In genomic region chr9:2407450-2407849, GRCh38 we compare ENCODE assay signal across 28 cellular contexts.
"Had no signal": no experiment of that assay in that cellular context is flagged by ENCODE, and none has a peak within 500 bp of the region (broad histone marks: within the 10 kb centered on the region; RNA-seq: fewer than 3 reads in every experiment).

No MANE protein-coding gene starts in this region.

- FAIRE-seq: K562, TTC549 had no signal

- H3K4me2 ChIP-seq: SK-N-SH had no signal

- DNase-seq: activated CD4-positive, alpha-beta T cell treated with anti-CD3 and anti-CD28 coated beads, Interleukin-2, amount 10 ng/mL, durations not matched to agents 24 days and 14 days; activated CD4-positive, alpha-beta T cell treated with anti-CD3 and anti-CD28 coated beads, Interleukin-2, amount 50 U/mL, for 4 hours; activated CD8-positive, alpha-beta T cell treated with anti-CD3 and anti-CD28 coated beads for 36 hours; activated effector memory CD4-positive, alpha-beta T cell treated with anti-CD3 and anti-CD28 coated beads, Interleukin-2, amount 50 U/mL, for 16 hours; activated naive CD4-positive, alpha-beta T cell; activated naive CD4-positive, alpha-beta T cell treated with anti-CD3 and anti-CD28 coated beads, Interleukin-2, amount 50 U/mL, for 16 hours; activated naive CD8-positive, alpha-beta T cell treated with anti-CD3 and anti-CD28 coated beads for 36 hours; activated T-cell treated with anti-CD3 and anti-CD28 coated beads, Interleukin-2, amount 50 U/mL, for 1 hour; activated T-cell treated with anti-CD3 and anti-CD28 coated beads, Interleukin-2, amount 50 U/mL, for 72 hours; amniotic stem cell; aorta; NCI-H1092 treated with DMSO at 0.1 percent for 48 hours; NCI-H1417; NCI-H146; NCI-H187; NCI-H2029 treated with DMSO at 0.1 percent for 48 hours; NCI-H2107; NCI-H2171; NCI-H510A; NCI-H526; NCI-H748 treated with DMSO at 0.1 percent for 48 hours; OCI-M1; SHP77 treated with DMSO at 0.1 percent for 48 hours; SK-N-SH had no signal

- ATAC-seq: activated CD8-positive, alpha-beta T cell treated with anti-CD3 and anti-CD28 coated beads for 36 hours; activated T-cell treated with anti-CD3 and anti-CD28 coated beads, Interleukin-2, amount 50 U/mL, for 72 hours; activated T-helper 17 cell treated with anti-CD3 and anti-CD28 coated beads, Interleukin-2, amount 50 U/mL, for 72 hours; K562 had no signal

- H3K9ac ChIP-seq: SK-N-SH had no signal

- H3K4me3 ChIP-seq: K562, SJSA1 had no signal

- H3K36me3 ChIP-seq: SJSA1 had no signal

- H3K27ac ChIP-seq: SJSA1 had no signal

- H3K27me3 ChIP-seq: SJSA1 had no signal

- H3K9me3 ChIP-seq: SJSA1, SK-N-SH had no signal
